ENCODE assay signal across 13 cellular contexts in genomic region chr1:28282426-28283407, GRCh38. TPM values are rescaled to one million over a fixed set of nuclear protein-coding genes. Genes with fewer than 3 reads are reported as not detected.
DNase-seq lines count a peak whose midpoint lies in the region; ATAC-seq and TF ChIP-seq lines count a peak whose summit lies in the region.
"Had no signal": no experiment of that assay in that cellular context is flagged by ENCODE, and none has a peak within 500 bp of the region (broad histone marks: within the 10 kb centered on the region; RNA-seq: fewer than 3 reads in every experiment).

No MANE protein-coding gene starts in this region.

- no peak overlapping the region for H3K4me3 ChIP-seq in HEK293 (ENCODE audit: low read depth, low read length)
- no peak overlapping the region for H3K4me3 ChIP-seq in left lung

- peaks cover 42% of the 10 kb centered on the region for H3K4me1 Mint-ChIP-seq in CD14-positive monocyte
- H3K4me1 Mint-ChIP-seq: activated naive CD8-positive, alpha-beta T cell treated with anti-CD3 and anti-CD28 coated beads, Interleukin-2, amount 50 U/mL, for 24 hours had no signal

- peaks cover 10 to 55% of the 10 kb centered on the region in 2 experiments for H3K36me3 ChIP-seq in HEK293 (ENCODE audit: control insufficient read depth in 2 of 2, insufficient read depth in 1 of 2, low read length in 2 of 2)
- peaks cover 0 to 48% of the 10 kb centered on the region in 2 donors for H3K36me3 ChIP-seq in left lung
- H3K36me3 ChIP-seq: BE2C had no signal

- no peak for DNase-seq in CD14-positive monocyte (ENCODE audit: low spot score)
- peak; percentile 28 for DNase-seq in UCSD-AML1 (lab: John Stamatoyannopoulos, UW; ENCODE audit: unreplicated experiment)
- no peak for DNase-seq in left lung
- no peak for DNase-seq in mucosa of gallbladder (ENCODE audit: low spot score)
- no peak for DNase-seq in NCI-H2081 treated with DMSO at 0.1 percent for 48 hours (lab: John Stamatoyannopoulos, UW)
- DNase-seq: activated naive CD8-positive, alpha-beta T cell treated with anti-CD3 and anti-CD28 coated beads, Interleukin-2, amount 50 U/mL, for 24 hours; BE2C; DND-41; NCI-H1694 treated with DMSO at 0.1 percent for 48 hours; NCI-H526 treated with DMSO at 0.1 percent for 48 hours had no signal

- H3K4me3 Mint-ChIP-seq in CD14-positive monocyte = peak overlapping the region in 1 of 2 donors; percentile 48
- H3K4me3 Mint-ChIP-seq: activated naive CD8-positive, alpha-beta T cell treated with anti-CD3 and anti-CD28 coated beads, Interleukin-2, amount 50 U/mL, for 24 hours had no signal

- POLR2A ChIA-PET in HEK293 (lab: Yijun Ruan, JAX) = no interaction called here

- no peaks in the 10 kb centered on the region for H3K9me3 Mint-ChIP-seq in CD14-positive monocyte
- H3K9me3 Mint-ChIP-seq: activated naive CD8-positive, alpha-beta T cell treated with anti-CD3 and anti-CD28 coated beads, Interleukin-2, amount 50 U/mL, for 24 hours had no signal

- intact Hi-C loops in CD14-positive monocyte (cut with micrococcal nuclease) = no loop called here
- intact Hi-C loops in left lung (cut with DNase I) = no loop called here

- no peaks in the 10 kb centered on the region for H3K4me1 ChIP-seq in HEK293 (ENCODE audit: control insufficient read depth, insufficient read depth, low read length)
- H3K4me1 ChIP-seq in left lung = peaks cover 0 to 61% of the 10 kb centered on the region in 2 donors
- H3K4me1 ChIP-seq: BE2C had no signal

- H3K27ac Mint-ChIP-seq in CD14-positive monocyte = peak overlapping the region; percentile 62 to 85 (median 75)
- H3K27ac Mint-ChIP-seq: activated naive CD8-positive, alpha-beta T cell treated with anti-CD3 and anti-CD28 coated beads, Interleukin-2, amount 50 U/mL, for 24 hours had no signal

- H3K27me3 ChIP-seq in left lung = no peaks in the 10 kb centered on the region
- H3K27me3 ChIP-seq: BE2C had no signal

- H3K9me3 ChIP-seq in HEK293 (ENCODE audit: control insufficient read depth, insufficient read depth, low read depth, low read length) (no peaks in the 10 kb centered on the region), left lung (no peaks in the 10 kb centered on the region)
- H3K9me3 ChIP-seq: BE2C had no signal

- CTCF ChIA-PET in HEK293 (lab: Yijun Ruan, JAX) = interaction anchor here (0.7 kb wide), 1 partner anchor 35 kb away, joined by 3 read pairs; no protein-coding TSS in a partner anchor

- H3K36me3 Mint-ChIP-seq in CD14-positive monocyte = peaks cover 36 to 47% of the 10 kb centered on the region in 2 donors

- H3K27ac ChIP-seq in HEK293 (ENCODE audit: extremely low read depth, low read depth, low read length) (no peak overlapping the region), left lung (peak overlapping the region in 1 of 2 donors; percentile 77)

- ATAC-seq in left lung = peak; percentile 13
- ATAC-seq in GM18907 (IDR thresholded peaks at IDR 0.05; ENCODE audit: unreplicated experiment) = no peak
- no peak for ATAC-seq in GM19397 (IDR thresholded peaks at IDR 0.05; ENCODE audit: unreplicated experiment)
- ATAC-seq: activated naive CD8-positive, alpha-beta T cell treated with anti-CD3 and anti-CD28 coated beads, Interleukin-2, amount 50 U/mL, for 24 hours had no signal

- TF ChIP-seq CTCF in CD14-positive monocyte (IDR thresholded peaks at IDR 0.05) = no peak
- TF ChIP-seq CTCF in HEK293 (tag by site-specific recombination; IDR thresholded peaks at IDR 0.05) = no peak
- TF ChIP-seq CTCF in left lung (IDR thresholded peaks at IDR 0.05) = no peak

- peaks cover 0 to 4% (median 0%) of the 10 kb centered on the region in 3 donors for H3K27me3 Mint-ChIP-seq in CD14-positive monocyte (ENCODE audit: low read depth in 3 of 3)
- H3K27me3 Mint-ChIP-seq: activated naive CD8-positive, alpha-beta T cell treated with anti-CD3 and anti-CD28 coated beads, Interleukin-2, amount 50 U/mL, for 24 hours had no signal

TF ChIP-seq in HEK293, 187 proteins besides CTCF, POLR2A, EP300 and RAD21:
- TF ChIP-seq ZNF768 (tag by site-specific recombination; IDR thresholded peaks at IDR 0.05) = peak; percentile 76; the same call in 1 of the 2 replicates
- TF ChIP-seq HOXA7 (CRISPR knock-in tag; IDR thresholded peaks at IDR 0.05; ENCODE audit: borderline replicate concordance) = no peak
- TF ChIP-seq KLF7 (tag by site-specific recombination; IDR thresholded peaks at IDR 0.05; ENCODE audit: borderline replicate concordance) = no peak
- no peak for TF ChIP-seq ZNF416 (tag by site-specific recombination; IDR thresholded peaks at IDR 0.05)
- no peak for TF ChIP-seq ZNF16 (tag by site-specific recombination; IDR thresholded peaks at IDR 0.05; ENCODE audit: low read depth)
- no peak for TF ChIP-seq ZNF830 (tag by site-specific recombination; IDR thresholded peaks at IDR 0.05; ENCODE audit: low read depth)

RNA-seq across cellular contexts. Expression of gene SESN2, which starts 23.4 kb away (rescaled TPM):
- polyA plus RNA-seq in CD14-positive monocyte = 1 to 10 TPM; 5.0 to 5.1 TPM
- total RNA-seq in left lung (10 to 100 TPM; 14.6 to 17.6 TPM), mucosa of gallbladder (19.6 TPM)

RNA-seq across cellular contexts. Expression of gene MED18, which starts 46.1 kb away (rescaled TPM):
- 1 to 10 TPM; 2.5 to 6.3 TPM for polyA plus RNA-seq in CD14-positive monocyte
- total RNA-seq in left lung (10 to 100 TPM; 13.2 to 16.6 TPM), mucosa of gallbladder (13.1 TPM)

RNA-seq across cellular contexts. Expression of gene ATP5IF1, which starts 46.8 kb away (rescaled TPM):
- polyA plus RNA-seq in CD14-positive monocyte = 100 to 1,000 TPM; 296 to 339 TPM
- total RNA-seq in left lung (100 to 1,000 TPM in 1 of 2 donors, 10 to 100 TPM in 1; 97.5 to 150 TPM), mucosa of gallbladder (208 TPM)

RNA-seq across cellular contexts. Expression of gene DNAJC8, which starts 49.9 kb away (rescaled TPM):
- 100 to 1,000 TPM; 113 to 118 TPM for polyA plus RNA-seq in CD14-positive monocyte
- total RNA-seq in left lung (10 to 100 TPM; 65.2 to 74.3 TPM), mucosa of gallbladder (61.9 TPM)
